33 cellular contexts compared by ENCODE assay signal in the genomic region with DNA sequence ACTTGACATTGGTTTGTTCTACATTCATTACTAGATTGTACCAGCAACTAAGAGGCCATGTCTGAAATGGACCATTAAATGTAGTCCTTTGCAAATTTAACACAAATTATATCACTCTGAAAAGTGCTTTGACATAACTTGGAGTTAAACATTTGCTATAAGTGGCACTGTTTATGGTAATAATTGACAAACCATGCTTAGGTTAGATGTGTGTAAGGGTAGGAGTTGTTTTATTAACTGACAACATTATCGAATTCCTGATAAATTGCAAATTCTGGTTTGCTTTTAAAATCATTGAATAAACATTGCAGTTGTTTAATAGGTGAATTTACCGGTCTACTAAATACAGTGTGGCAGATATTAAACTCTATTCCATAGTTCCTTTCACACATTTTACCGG. TPM values are rescaled to one million over a fixed set of nuclear protein-coding genes. Genes with fewer than 3 reads are reported as not detected.
"Had no signal": no experiment of that assay in that cellular context is flagged by ENCODE, and none has a peak within 500 bp of the region (broad histone marks: within the 10 kb centered on the region; RNA-seq: fewer than 3 reads in every experiment).

No MANE protein-coding gene starts in this region.

- ATAC-seq: activated CD8-positive, alpha-beta T cell treated with anti-CD3 and anti-CD28 coated beads for 36 hours; activated T-cell treated with anti-CD3 and anti-CD28 coated beads, Interleukin-2, amount 50 U/mL, for 72 hours; activated T-helper 17 cell treated with anti-CD3 and anti-CD28 coated beads, Interleukin-2, amount 50 U/mL, for 72 hours; PC-3 had no signal

- H3K36me3 ChIP-seq: ascending aorta, cardiac muscle cell, SJSA1 had no signal

- H3K4me3 ChIP-seq: ascending aorta, cardiac muscle cell, SJSA1 had no signal

- DNase-seq: activated CD4-positive, alpha-beta T cell treated with anti-CD3 and anti-CD28 coated beads, Interleukin-2, amount 10 ng/mL, durations not matched to agents 24 days and 14 days; activated CD4-positive, alpha-beta T cell treated with anti-CD3 and anti-CD28 coated beads, Interleukin-2, amount 50 U/mL, for 4 hours; activated CD8-positive, alpha-beta T cell treated with anti-CD3 and anti-CD28 coated beads for 36 hours; activated effector memory CD4-positive, alpha-beta T cell treated with anti-CD3 and anti-CD28 coated beads, Interleukin-2, amount 50 U/mL, for 16 hours; activated naive CD4-positive, alpha-beta T cell; activated naive CD4-positive, alpha-beta T cell treated with anti-CD3 and anti-CD28 coated beads, Interleukin-2, amount 50 U/mL, for 16 hours; activated naive CD8-positive, alpha-beta T cell treated with anti-CD3 and anti-CD28 coated beads for 36 hours; activated T-cell treated with anti-CD3 and anti-CD28 coated beads, Interleukin-2, amount 50 U/mL, for 1 hour; activated T-cell treated with anti-CD3 and anti-CD28 coated beads, Interleukin-2, amount 50 U/mL, for 72 hours; amygdala; MM.1S; MV-4-11; NCI-H1092; NCI-H1436 treated with DMSO at 0.1 percent for 48 hours; NCI-H1694 treated with DMSO at 0.1 percent for 48 hours; NCI-H2081; NCI-H2171 treated with DMSO at 0.1 percent for 48 hours; NCI-H226; NCI-H446 treated with DMSO at 0.1 percent for 48 hours; NCI-H524; NCI-H69; PC-3; SHP77 treated with DMSO at 0.1 percent for 48 hours; SK-N-SH had no signal

- FAIRE-seq: TTC549 had no signal

- H3K9ac ChIP-seq: KMS-11, SK-N-SH had no signal

- H3K4me1 ChIP-seq: ascending aorta, SJSA1 had no signal

- H3K27ac ChIP-seq: ascending aorta, cardiac muscle cell, KMS-11, SJSA1 had no signal

- H3K27me3 ChIP-seq: ascending aorta, cardiac muscle cell, SJSA1 had no signal

- H3K9me3 ChIP-seq: ascending aorta, SJSA1, SK-N-SH had no signal

- H3K4me2 ChIP-seq: KMS-11, SK-N-SH had no signal

RNA-seq across cellular contexts. Expression of gene TMEM207, which starts 6.1 kb away (rescaled TPM):
- total RNA-seq: activated CD4-positive, alpha-beta T cell treated with anti-CD3 and anti-CD28 coated beads, Interleukin-2, amount 10 ng/mL, durations not matched to agents 24 days and 14 days; activated CD8-positive, alpha-beta memory T cell treated with anti-CD3 and anti-CD28 coated beads for 36 hours; activated CD8-positive, alpha-beta T cell treated with anti-CD3 and anti-CD28 coated beads for 36 hours; activated naive CD8-positive, alpha-beta T cell treated with anti-CD3 and anti-CD28 coated beads for 36 hours; activated T-cell treated with anti-CD3 and anti-CD28 coated beads, Interleukin-2, amount 50 U/mL, for 72 hours; activated T-helper 17 cell treated with anti-CD3 and anti-CD28 coated beads, Interleukin-2, amount 50 U/mL, for 72 hours; ascending aorta; cardiac muscle cell; LHCN-M2; PC-3; RPMI7951; SJSA1 had no signal
- polyA plus RNA-seq: cardiac muscle cell, SK-N-SH had no signal
